Comparison of ENCODE assay signal across 8 cellular contexts in the genomic region with DNA sequence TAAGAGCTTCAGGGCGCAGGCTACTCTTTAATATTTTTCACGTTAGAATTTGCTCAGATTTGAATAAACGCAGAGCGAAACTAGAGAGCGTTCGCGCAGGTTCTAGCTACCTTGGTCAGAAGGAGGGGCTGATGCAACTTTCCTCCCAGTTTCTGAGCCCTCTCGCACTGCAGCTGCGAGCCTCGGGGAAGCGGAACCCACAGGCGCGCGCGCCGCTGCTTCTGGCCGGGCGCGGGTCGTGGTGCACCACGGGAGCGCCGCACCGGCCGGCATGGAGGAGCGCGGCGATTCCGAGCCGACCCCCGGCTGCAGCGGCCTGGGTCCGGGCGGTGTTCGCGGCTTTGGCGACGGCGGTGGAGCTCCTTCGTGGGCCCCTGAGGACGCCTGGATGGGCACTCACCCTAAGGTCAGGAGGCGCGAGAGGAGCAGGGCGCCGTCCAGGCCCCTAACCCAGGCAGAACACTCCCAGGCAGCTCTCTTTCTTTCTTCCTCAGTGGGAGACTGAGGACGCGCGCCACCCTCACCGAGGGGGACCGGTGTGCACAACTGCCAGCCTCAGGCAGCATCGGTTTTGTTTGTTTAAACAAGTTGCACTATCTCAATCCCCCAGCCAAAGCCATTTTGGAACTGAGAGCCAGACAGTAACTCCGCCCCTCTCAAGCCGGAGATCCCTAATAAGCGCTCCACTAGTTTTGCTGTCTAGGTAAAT. TPM values are rescaled to one million over a fixed set of nuclear protein-coding genes. Genes with fewer than 3 reads are reported as not detected.
A peak's percentile ranks its signal among the peaks of the same experiment; 100 is the strongest.
DNase-seq lines count a peak whose midpoint lies in the region; ATAC-seq and TF ChIP-seq lines count a peak whose summit lies in the region.

TSEN15 (plus strand) TSS at position 246 of the 709 bp plus-strand sequence; CDS start at position 272, 26 bp downstream.

- ATAC-seq in HG03196 (IDR thresholded peaks at IDR 0.05; ENCODE audit: unreplicated experiment) (peak; percentile 97), left lobe of liver (peak; percentile 97)

- peak within 1 kb of the TSS; percentile 88 for H3K27ac ChIP-seq in cingulate gyrus (ENCODE audit: low read depth, low read length)

- peak; percentile 93 for TF ChIP-seq POLR2A in GM18951 (IDR thresholded peaks at IDR 0.05; ENCODE audit: extremely low read depth, insufficient read depth, insufficient read length)

- in situ Hi-C loops in GM18951 (cut with MboI; ENCODE audit: low sequenced_read_pairs, unreplicated experiment), result no loop called here

- peak within 1 kb of the TSS; percentile 83 for H3K4me3 ChIP-seq in AG10803 (ENCODE audit: low read length)

- DNase-seq in AG10803 (ENCODE audit: low read depth) (peak; percentile 88), NCI-H460 (ENCODE audit: extremely low read depth, low read depth) (peak; percentile 90), left lobe of liver (ENCODE audit: low spot score) (peak; percentile 82)
- peak; percentile 58 to 66 for DNase-seq in activated CD4-positive, alpha-beta T cell treated with anti-CD3 and anti-CD28 coated beads for 24 hours (ENCODE audit: low read depth in 2 of 2)
- DNase-seq in stimulated activated CD4-positive, alpha-beta T cell treated with anti-CD3 and anti-CD28 coated beads, Interleukin-4, amount 100 ng/mL, for 1 hour, result peak; percentile 81

- no peak for TF ChIP-seq CTCF in AG10803 (conservative IDR thresholded peaks at IDR 0.05; ENCODE audit: low read length)

RNA-seq across cellular contexts. Expression of gene TSEN15, which starts in this region (rescaled TPM):
- total RNA-seq in NCI-H460 (2014; rRNA removed; shearing (Covaris generic)), result 144 and 146 TPM in 2 replicates
- 93.1 and 103 TPM in 2 replicates for polyA plus RNA-seq in NCI-H460 (2014; cell fraction: nucleus; rRNA removed)
- 10.7 TPM for total RNA-seq in left lobe of liver

Comparison
In these comparisons a context has a peak if more than half of its experiments do, and no peak if none do; other contexts are left out.
1. Peak in every context shown above with its lines: DNase-seq, ATAC-seq, H3K4me3 ChIP-seq and H3K27ac ChIP-seq.
2. RNA of gene TSEN15 (total RNA-seq): 144 to 146 TPM in NCI-H460; 10.7 TPM in left lobe of liver (single experiment); every median in the first group is over 10 times any median in the second.